Comparison of ENCODE assay signal across 29 cellular contexts in the genomic region with DNA sequence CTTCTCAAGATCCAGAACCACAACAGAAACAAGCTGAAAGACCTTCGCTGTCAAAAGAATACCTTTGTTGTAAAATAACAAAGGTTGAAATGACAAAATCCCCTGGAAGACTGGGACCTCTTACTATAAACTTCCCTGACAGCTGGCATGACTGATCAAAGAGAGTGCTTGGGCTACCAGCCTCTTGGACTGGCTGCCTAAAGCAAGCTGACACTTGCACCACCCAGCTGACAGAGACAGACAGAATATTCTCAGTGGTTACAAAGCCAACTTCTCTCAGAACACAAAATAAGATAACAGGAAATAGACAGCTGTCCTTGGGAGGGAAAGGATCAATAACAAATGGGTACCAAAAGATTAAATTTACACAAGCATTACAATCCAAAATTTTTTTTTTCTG.
"Had no signal": no experiment of that assay in that cellular context is flagged by ENCODE, and none has a peak within 500 bp of the region (broad histone marks: within the 10 kb centered on the region; RNA-seq: fewer than 3 reads in every experiment).

No MANE protein-coding gene starts in this region.

- H3K4me3 ChIP-seq: adrenal gland, body of pancreas, cardiac muscle cell, colonic mucosa, esophagus squamous epithelium had no signal

- H3K4me3 Mint-ChIP-seq: activated B cell treated with CpG ODN at 0.5 μM for 24 hours; activated CD8-positive, alpha-beta memory T cell treated with anti-CD3 and anti-CD28 coated beads, Interleukin-2, amount 10 ng/mL, durations not matched to agents 7 days and 5 days; activated CD8-positive, alpha-beta T cell treated with anti-CD3 and anti-CD28 coated beads, Interleukin-2, amount 10 ng/mL, durations not matched to agents 7 days and 5 days; activated naive CD4-positive, alpha-beta T cell treated with anti-CD3 and anti-CD28 coated beads for 36 hours; activated naive CD4-positive, alpha-beta T cell treated with anti-CD3 and anti-CD28 coated beads, Interleukin-2, amount 50 U/mL, for 24 hours; activated naive CD8-positive, alpha-beta T cell treated with anti-CD3 and anti-CD28 coated beads for 36 hours; activated naive CD8-positive, alpha-beta T cell treated with anti-CD3 and anti-CD28 coated beads, Interleukin-2, amount 50 U/mL, for 24 hours; activated T-helper 1 cell treated with anti-CD3 and anti-CD28 coated beads, Interleukin-12 subunit alpha, Interleukin-12 subunit beta, Interleukin-2, Interleukin-4 antibody, amounts not matched to agents 30 ng/mL and 10 ng/mL and 1 ng/mL, durations not matched to agents 14 hours and 24 hours and 36 hours had no signal

- H3K27me3 Mint-ChIP-seq: activated B cell treated with CpG ODN at 0.5 μM for 24 hours; activated CD8-positive, alpha-beta memory T cell treated with anti-CD3 and anti-CD28 coated beads, Interleukin-2, amount 10 ng/mL, durations not matched to agents 7 days and 5 days; activated naive CD4-positive, alpha-beta T cell treated with anti-CD3 and anti-CD28 coated beads, Interleukin-2, amount 50 U/mL, for 24 hours; activated naive CD8-positive, alpha-beta T cell treated with anti-CD3 and anti-CD28 coated beads for 36 hours; activated naive CD8-positive, alpha-beta T cell treated with anti-CD3 and anti-CD28 coated beads, Interleukin-2, amount 50 U/mL, for 24 hours had no signal

- H3K4me1 Mint-ChIP-seq: activated B cell treated with CpG ODN at 0.5 μM for 24 hours; activated CD8-positive, alpha-beta memory T cell treated with anti-CD3 and anti-CD28 coated beads, Interleukin-2, amount 10 ng/mL, durations not matched to agents 7 days and 5 days; activated naive CD4-positive, alpha-beta T cell treated with anti-CD3 and anti-CD28 coated beads, Interleukin-2, amount 50 U/mL, for 24 hours; activated naive CD8-positive, alpha-beta T cell treated with anti-CD3 and anti-CD28 coated beads for 36 hours; activated naive CD8-positive, alpha-beta T cell treated with anti-CD3 and anti-CD28 coated beads, Interleukin-2, amount 50 U/mL, for 24 hours had no signal

- H3K9me3 ChIP-seq: adrenal gland, body of pancreas, colonic mucosa, esophagus squamous epithelium had no signal

- H3K27me3 ChIP-seq: adrenal gland, body of pancreas, cardiac muscle cell, colonic mucosa, esophagus squamous epithelium had no signal

- H3K36me3 Mint-ChIP-seq: activated CD8-positive, alpha-beta memory T cell treated with anti-CD3 and anti-CD28 coated beads, Interleukin-2, amount 10 ng/mL, durations not matched to agents 7 days and 5 days; activated naive CD4-positive, alpha-beta T cell treated with anti-CD3 and anti-CD28 coated beads, Interleukin-2, amount 50 U/mL, for 24 hours; activated naive CD8-positive, alpha-beta T cell treated with anti-CD3 and anti-CD28 coated beads for 36 hours had no signal

- H3K4me1 ChIP-seq: adrenal gland, body of pancreas, colonic mucosa, esophagus squamous epithelium had no signal

- H3K36me3 ChIP-seq: adrenal gland, cardiac muscle cell, colonic mucosa, esophagus squamous epithelium had no signal

- H3K27ac Mint-ChIP-seq: activated B cell treated with CpG ODN at 0.5 μM for 24 hours; activated CD8-positive, alpha-beta memory T cell treated with anti-CD3 and anti-CD28 coated beads, Interleukin-2, amount 10 ng/mL, durations not matched to agents 7 days and 5 days; activated CD8-positive, alpha-beta T cell treated with anti-CD3 and anti-CD28 coated beads, Interleukin-2, amount 10 ng/mL, durations not matched to agents 7 days and 5 days; activated naive CD4-positive, alpha-beta T cell treated with anti-CD3 and anti-CD28 coated beads for 36 hours; activated naive CD4-positive, alpha-beta T cell treated with anti-CD3 and anti-CD28 coated beads, Interleukin-2, amount 50 U/mL, for 24 hours; activated naive CD8-positive, alpha-beta T cell treated with anti-CD3 and anti-CD28 coated beads for 36 hours; activated naive CD8-positive, alpha-beta T cell treated with anti-CD3 and anti-CD28 coated beads, Interleukin-2, amount 50 U/mL, for 24 hours; activated T-helper 1 cell treated with anti-CD3 and anti-CD28 coated beads, Interleukin-12 subunit alpha, Interleukin-12 subunit beta, Interleukin-2, Interleukin-4 antibody, amounts not matched to agents 30 ng/mL and 10 ng/mL and 1 ng/mL, durations not matched to agents 14 hours and 24 hours and 36 hours; activated T-helper 2 cell treated with anti-CD3 and anti-CD28 coated beads, Interferon-gamma antibody, Interleukin-2, Interleukin-4, amounts not matched to agents 10 μg/mL and 5 μg/mL and 100 μg/mL, durations not matched to agents 14 hours and 24 hours and 36 hours had no signal

- H3K27ac ChIP-seq: adrenal gland, body of pancreas, cardiac muscle cell, colonic mucosa, esophagus squamous epithelium, VCaP had no signal

- ATAC-seq: activated CD4-positive, CD25-positive, alpha-beta regulatory T cell treated with anti-CD3 and anti-CD28 coated beads, Interleukin-2, amount 50 U/mL, for 24 hours; activated CD8-positive, alpha-beta memory T cell treated with anti-CD3 and anti-CD28 coated beads, Interleukin-2, amount 10 ng/mL, durations not matched to agents 7 days and 5 days; activated CD8-positive, alpha-beta T cell treated with anti-CD3 and anti-CD28 coated beads, Interleukin-2, amount 10 ng/mL, durations not matched to agents 7 days and 5 days; activated naive CD8-positive, alpha-beta T cell treated with anti-CD3 and anti-CD28 coated beads, Interleukin-2, amount 50 U/mL, for 24 hours; body of pancreas had no signal

- H3K9me3 Mint-ChIP-seq: activated B cell treated with CpG ODN at 0.5 μM for 24 hours; activated naive CD8-positive, alpha-beta T cell treated with anti-CD3 and anti-CD28 coated beads for 36 hours; activated T-helper 1 cell treated with anti-CD3 and anti-CD28 coated beads, Interleukin-12 subunit alpha, Interleukin-12 subunit beta, Interleukin-2, Interleukin-4 antibody, amounts not matched to agents 30 ng/mL and 10 ng/mL and 1 ng/mL, durations not matched to agents 14 hours and 24 hours and 36 hours; activated T-helper 2 cell treated with anti-CD3 and anti-CD28 coated beads, Interferon-gamma antibody, Interleukin-2, Interleukin-4, amounts not matched to agents 10 μg/mL and 5 μg/mL and 100 μg/mL, durations not matched to agents 14 hours and 24 hours and 36 hours had no signal

- DNase-seq: activated B cell treated with CpG ODN at 0.5 μM for 24 hours; activated CD4-positive, alpha-beta T cell treated with anti-CD3 and anti-CD28 coated beads for 48 hours; activated CD4-positive, alpha-beta T cell treated with anti-CD3 and anti-CD28 coated beads, Interleukin-2, amount 50 U/mL, for 1 hour; activated CD4-positive, alpha-beta T cell treated with anti-CD3 and anti-CD28 coated beads, Interleukin-2, amount 50 U/mL, for 48 hours; activated CD8-positive, alpha-beta memory T cell treated with anti-CD3 and anti-CD28 coated beads, Interleukin-2, amount 10 ng/mL, durations not matched to agents 7 days and 5 days; activated CD8-positive, alpha-beta memory T cell treated with anti-CD3 and anti-CD28 coated beads, Interleukin-2, amount 50 U/mL, for 4 hours; activated CD8-positive, alpha-beta T cell treated with anti-CD3 and anti-CD28 coated beads, Interleukin-2, amount 10 ng/mL, durations not matched to agents 7 days and 5 days; activated effector memory CD4-positive, alpha-beta T cell treated with anti-CD3 and anti-CD28 coated beads, Interleukin-2, amount 50 U/mL, for 16 hours; activated naive CD4-positive, alpha-beta T cell treated with anti-CD3 and anti-CD28 coated beads for 36 hours; activated naive CD8-positive, alpha-beta T cell treated with anti-CD3 and anti-CD28 coated beads for 36 hours; activated naive CD8-positive, alpha-beta T cell treated with anti-CD3 and anti-CD28 coated beads, Interleukin-2, amount 50 U/mL, for 24 hours; activated T-cell treated with anti-CD3 and anti-CD28 coated beads, Interleukin-2, amount 50 U/mL, for 1 hour; activated T-cell treated with anti-CD3 and anti-CD28 coated beads, Interleukin-2, amount 50 U/mL, for 48 hours; adrenal gland; amygdala; aorta; body of pancreas; central memory CD4-positive, alpha-beta T cell; cerebellar nuclear complex; colonic mucosa; effector CD8-positive, alpha-beta T cell; esophagus squamous epithelium; head of caudate nucleus had no signal
